25 cellular contexts compared by ENCODE assay signal in genomic region chr9:90466481-90466880, GRCh38.
"Had no signal": no experiment of that assay in that cellular context is flagged by ENCODE, and none has a peak within 500 bp of the region (broad histone marks: within the 10 kb centered on the region; RNA-seq: fewer than 3 reads in every experiment).

No MANE protein-coding gene starts in this region.

- H3K4me1 ChIP-seq: parathyroid adenoma, psoas muscle, right lobe of liver, sigmoid colon, suprapubic skin, testis, tibial artery, transverse colon, upper lobe of right lung, uterus had no signal

- DNase-seq: naive thymus-derived CD8-positive, alpha-beta T cell; occipital lobe; ovary; posterior cingulate gyrus; psoas muscle; right cardiac atrium; right lobe of liver; sigmoid colon; small intestine; stimulated activated CD4-positive, alpha-beta T cell treated with anti-CD3 and anti-CD28 coated beads, Interleukin-15, amount 100 ng/mL, for 24 hours; stimulated activated CD4-positive, alpha-beta T cell treated with anti-CD3 and anti-CD28 coated beads, Interleukin-4, amount 100 ng/mL, for 1 hour; stimulated activated CD4-positive, alpha-beta T cell treated with anti-CD3 and anti-CD28 coated beads, Interleukin-4, amount 100 ng/mL, for 4 hours; stimulated activated CD8-positive, alpha-beta memory T cell treated with anti-CD3 and anti-CD28 coated beads, Interleukin-4, amount 100 ng/mL, for 48 hours; stimulated activated naive CD4-positive, alpha-beta T cell; stimulated activated naive CD8-positive, alpha-beta T cell treated with anti-CD3 and anti-CD28 coated beads, Interleukin-15, amount 100 ng/mL, for 72 hours; stimulated activated naive CD8-positive, alpha-beta T cell treated with anti-CD3 and anti-CD28 coated beads, Interleukin-15, Interleukin-2, amounts not matched to agents 100 U/mL and 50 U/mL, for 24 hours; substantia nigra; testis; tibial artery; transverse colon; upper lobe of right lung; uterus had no signal

- H3K27me3 ChIP-seq: neural progenitor cell, ovary, right lobe of liver, sigmoid colon, suprapubic skin, testis, tibial artery, transverse colon, upper lobe of right lung, uterus had no signal

- H3K9me3 ChIP-seq: ovary, psoas muscle, right lobe of liver, sigmoid colon, suprapubic skin, testis, tibial artery, transverse colon, upper lobe of right lung, uterus had no signal

- H3K27ac ChIP-seq: neural progenitor cell, ovary, parathyroid adenoma, psoas muscle, right lobe of liver, sigmoid colon, suprapubic skin, testis, tibial artery, transverse colon, upper lobe of right lung, uterus had no signal

- H3K4me3 ChIP-seq: neural progenitor cell, ovary, psoas muscle, right lobe of liver, sigmoid colon, suprapubic skin, testis, tibial artery, transverse colon, upper lobe of right lung, uterus had no signal

- H3K36me3 ChIP-seq: neural progenitor cell, ovary, right lobe of liver, sigmoid colon, suprapubic skin, tibial artery, transverse colon, upper lobe of right lung, uterus had no signal
